8 cellular contexts compared by ENCODE assay signal in genomic region chr12:49967042-49967776, GRCh38. TPM values are rescaled to one million over a fixed set of nuclear protein-coding genes. Genes with fewer than 3 reads are reported as not detected.
DNase-seq lines count a peak whose midpoint lies in the region; ATAC-seq and TF ChIP-seq lines count a peak whose summit lies in the region.

No MANE protein-coding gene starts in this region.

- peak; percentile 92 for DNase-seq in GM12865 (ENCODE audit: low read depth)
- peak; percentile 49 for DNase-seq in NCI-H2107 treated with DMSO at 0.1 percent for 48 hours (lab: John Stamatoyannopoulos, UW; ENCODE audit: unreplicated experiment)
- DNase-seq in WERI-Rb-1 = peak; percentile 94
- peak; percentile 71 to 89 for DNase-seq in breast epithelium (ENCODE audit: low spot score in 2 of 2)
- DNase-seq in immature natural killer cell = peak; percentile 79 to 86 (median 84)
- DNase-seq in smooth muscle cell (lab: John Stamatoyannopoulos, UW; ENCODE audit: unreplicated experiment) = peak; percentile 82

- TF ChIP-seq CTCF in GM12865 (IDR thresholded peaks at IDR 0.05; ENCODE audit: insufficient read depth, low read depth, low read length, missing control alignments) = peak; percentile 95
- peak; percentile 96 for TF ChIP-seq CTCF in WERI-Rb-1 (IDR thresholded peaks at IDR 0.05; ENCODE audit: low read depth, low read length)
- peak; percentile 70 to 84 (median 79) for TF ChIP-seq CTCF in breast epithelium (IDR thresholded peaks at IDR 0.05)
- peak; percentile 75 for TF ChIP-seq CTCF in smooth muscle cell (IDR thresholded peaks at IDR 0.05; ENCODE audit: borderline replicate concordance, insufficient read depth, poor library complexity, severe bottlenecking)

- no peak overlapping the region for H3K9ac ChIP-seq in smooth muscle cell (ENCODE audit: low read depth)

- ATAC-seq in HG02943 (IDR thresholded peaks at IDR 0.05; ENCODE audit: low read depth, unreplicated experiment) (peak; percentile 63), GM18519 (IDR thresholded peaks at IDR 0.05; ENCODE audit: low FRiP score, unreplicated experiment) (no peak)

- H3K27me3 Mint-ChIP-seq in immature natural killer cell (ENCODE audit: low read depth in 3 of 3) = peaks cover 2 to 17% (median 13%) of the 10 kb centered on the region in 3 donors

- H3K9me3 ChIP-seq in WERI-Rb-1 (ENCODE audit: severe bottlenecking) = no peaks in the 10 kb centered on the region
- H3K9me3 ChIP-seq in breast epithelium = no peaks in the 10 kb centered on the region
- H3K9me3 ChIP-seq in smooth muscle cell (replicated peaks; ENCODE audit: low read depth) = no peaks in the 10 kb centered on the region

- H3K4me2 ChIP-seq in smooth muscle cell = peak overlapping the region; percentile 81

- peaks cover 6 to 10% of the 10 kb centered on the region in 2 donors for H3K4me1 Mint-ChIP-seq in immature natural killer cell

- no peaks in the 10 kb centered on the region for H4K20me1 ChIP-seq in smooth muscle cell (ENCODE audit: low read depth)

- H3F3A ChIP-seq in smooth muscle cell (ENCODE audit: low read depth) = no peaks in the 10 kb centered on the region

- H3K36me3 Mint-ChIP-seq in immature natural killer cell = no peaks in the 10 kb centered on the region

- H3K4me3 ChIP-seq in GM12865 (ENCODE audit: low read depth, low read length) (peak overlapping the region; percentile 7; the same call in 1 of the 2 replicates), WERI-Rb-1 (ENCODE audit: low read depth, low read length) (peak overlapping the region; percentile 59), breast epithelium (peak overlapping the region; percentile 4 to 57 (median 36)), smooth muscle cell (peak overlapping the region; percentile 36)

- H3K36me3 ChIP-seq in WERI-Rb-1 (no peaks in the 10 kb centered on the region), breast epithelium (no peaks in the 10 kb centered on the region), smooth muscle cell (ENCODE audit: low read depth) (no peaks in the 10 kb centered on the region)

- H3K4me3 Mint-ChIP-seq in immature natural killer cell = peak overlapping the region; percentile 58 to 80 (median 74)

- H3K27ac Mint-ChIP-seq in immature natural killer cell = no peak overlapping the region

- no peaks in the 10 kb centered on the region for H3K9me3 Mint-ChIP-seq in immature natural killer cell

- peak overlapping the region; percentile 53 for H2AFZ ChIP-seq in smooth muscle cell (ENCODE audit: low read depth)

- H3K4me1 ChIP-seq in breast epithelium (peaks cover 0 to 8% of the 10 kb centered on the region in 2 donors), smooth muscle cell (ENCODE audit: low read depth) (no peaks in the 10 kb centered on the region)

- H3K27me3 ChIP-seq in WERI-Rb-1 (ENCODE audit: insufficient read depth, low read depth, severe bottlenecking) (no peaks in the 10 kb centered on the region), breast epithelium (peaks cover 0 to 3% of the 10 kb centered on the region in 2 donors), smooth muscle cell (ENCODE audit: low read depth) (peaks cover 83% of the 10 kb centered on the region)

- WGBS in smooth muscle cell (ENCODE audit: low lambda C conversion rate) = 5% methylated on average over 33 of the region's 40 CpGs

- no peaks in the 10 kb centered on the region for H3K79me2 ChIP-seq in smooth muscle cell (ENCODE audit: low read depth)

- intact Hi-C loops in breast epithelium (cut with DNase I; ENCODE audit: low total_unique reads) = loop anchor here (10.0 kb wide), 1 partner anchor 192 kb away; no protein-coding TSS in a partner anchor

- no peak for TF ChIP-seq POLR2A in breast epithelium (IDR thresholded peaks at IDR 0.05)

- H3K27ac ChIP-seq in WERI-Rb-1 (peak overlapping the region; percentile 66), breast epithelium (no peak overlapping the region), smooth muscle cell (ENCODE audit: low read depth) (no peak overlapping the region)

RNA-seq across cellular contexts. Expression of gene AQP5, which starts 5.5 kb away (rescaled TPM):
- 1 to 10 TPM in 2 of 3 donors, not detected in 1; 3.1 to 4.6 TPM for total RNA-seq in breast epithelium
- polyA plus RNA-seq in immature natural killer cell = not detected
- not detected in 2 replicates for total RNA-seq in smooth muscle cell
- 1.5 TPM in 1 of 2 replicates, not detected in the other for polyA plus RNA-seq in smooth muscle cell

RNA-seq across cellular contexts. Expression of gene AQP6, which starts 5.5 kb away (rescaled TPM):
- total RNA-seq in breast epithelium = under 1 TPM in 1 of 3 donors, not detected in 2; 0.16 TPM
- not detected for polyA plus RNA-seq in immature natural killer cell
- total RNA-seq in smooth muscle cell = not detected in 2 replicates
- polyA plus RNA-seq in smooth muscle cell = not detected in 2 replicates

RNA-seq across cellular contexts. Expression of gene AQP2, which starts 16.7 kb away (rescaled TPM):
- not detected for total RNA-seq in breast epithelium
- polyA plus RNA-seq in immature natural killer cell = not detected
- total RNA-seq in smooth muscle cell = 0.13 and 0.22 TPM in 2 replicates
- 0.14 and 0.99 TPM in 2 replicates for polyA plus RNA-seq in smooth muscle cell

RNA-seq across cellular contexts. Expression of gene RACGAP1, which starts 58.1 kb away (rescaled TPM):
- total RNA-seq in breast epithelium (10 to 100 TPM in 2 of 3 donors, 1 to 10 TPM in 1; 7.5 to 33.9 (median 11.1) TPM), smooth muscle cell (18.3 and 52.3 TPM in 2 replicates)
- polyA plus RNA-seq in immature natural killer cell (10 to 100 TPM; 11.6 to 20.9 (median 12.4) TPM), smooth muscle cell (11.4 and 13.7 TPM in 2 replicates)

Comparison
In these comparisons a context has a peak if more than half of its experiments do, and no peak if none do; other contexts are left out.
1. H3K4me3 ChIP-seq: peak in every context shown above with its lines; median percentile 59 in WERI-Rb-1; 36 in breast epithelium; 36 in smooth muscle cell; 7 in GM12865.